In genomic region chr9:125558453-125559084, GRCh38 we compare ENCODE assay signal across 8 cellular contexts.
A peak's percentile ranks its signal among the peaks of the same experiment; 100 is the strongest.
DNase-seq lines count a peak whose midpoint lies in the region; ATAC-seq and TF ChIP-seq lines count a peak whose summit lies in the region.

No MANE protein-coding gene starts in this region.

- H3K9ac ChIP-seq in Karpas-422 (ENCODE audit: low read length): no peak overlapping the region

- in situ Hi-C loops in Panc1 (cut with HindIII; ENCODE audit: low pct_unique_long_range_greater_than_20kb, low sequenced_read_pairs): no loop called here

- H3K27me3 ChIP-seq in Karpas-422 (ENCODE audit: low read length) (no peaks in the 10 kb centered on the region), Panc1 (ENCODE audit: control insufficient read depth, insufficient read depth, low read length) (no peaks in the 10 kb centered on the region), foreskin keratinocyte (no peaks in the 10 kb centered on the region), upper lobe of left lung (no peaks in the 10 kb centered on the region)

- H3K36me3 ChIP-seq in Karpas-422 (ENCODE audit: insufficient read depth, low read length): no peaks in the 10 kb centered on the region
- no peaks in the 10 kb centered on the region for H3K36me3 ChIP-seq in Panc1 (ENCODE audit: control insufficient read depth, insufficient read depth, low read length)
- peaks cover 0 to 10% (median 0%) of the 10 kb centered on the region in 4 donors for H3K36me3 ChIP-seq in upper lobe of left lung

- peak; percentile 83; the same call in 1 of the 2 replicates for ATAC-seq in Panc1
- ATAC-seq in foreskin keratinocyte: peak; percentile 62
- ATAC-seq in omental fat pad (ENCODE audit: low FRiP score): peak; percentile 71
- peak; percentile 76 to 85 for ATAC-seq in upper lobe of left lung (ENCODE audit: low FRiP score in 2 of 2)
- no peak for ATAC-seq in HG02840 (IDR thresholded peaks at IDR 0.05; ENCODE audit: low FRiP score, unreplicated experiment)

- peaks cover 11% of the 10 kb centered on the region; the same call in 1 of the 2 replicates for H4K20me1 ChIP-seq in Karpas-422 (ENCODE audit: insufficient read depth, low read depth, low read length)

- TF ChIP-seq CTCF in Panc1 (IDR thresholded peaks at IDR 0.05): peak; percentile 80
- peak; percentile 85 for TF ChIP-seq CTCF in foreskin keratinocyte (conservative IDR thresholded peaks at IDR 0.05)
- peak in 1 of 3 donors; percentile 74 for TF ChIP-seq CTCF in omental fat pad (IDR thresholded peaks at IDR 0.05)
- TF ChIP-seq CTCF in upper lobe of left lung (IDR thresholded peaks at IDR 0.05): peak; percentile 54 to 80 (median 72)

- H3K9me3 ChIP-seq in Karpas-422 (ENCODE audit: low read length): no peaks in the 10 kb centered on the region
- H3K9me3 ChIP-seq in Panc1 (ENCODE audit: control insufficient read depth, insufficient read depth, low read depth, low read length): no peaks in the 10 kb centered on the region
- H3K9me3 ChIP-seq in upper lobe of left lung: no peaks in the 10 kb centered on the region

- no peak for TF ChIP-seq EP300 in upper lobe of left lung (IDR thresholded peaks at IDR 0.05)

- no peaks in the 10 kb centered on the region; the same call in 1 of the 2 replicates for H3K79me2 ChIP-seq in Karpas-422 (ENCODE audit: low read length)

- no peak overlapping the region for H3K4me2 ChIP-seq in Karpas-422 (ENCODE audit: low read depth, low read length, poor library complexity, severe bottlenecking)

- H3K4me1 ChIP-seq in Karpas-422 (ENCODE audit: low read length) (peaks cover 35% of the 10 kb centered on the region), Panc1 (ENCODE audit: control insufficient read depth, insufficient read depth, low read length) (no peaks in the 10 kb centered on the region), foreskin keratinocyte (no peaks in the 10 kb centered on the region), upper lobe of left lung (peaks cover 0 to 5% (median 2%) of the 10 kb centered on the region in 4 donors)

- DNase-seq in GDM1 (lab: John Stamatoyannopoulos, UW) (peak; percentile 31), Karpas-422 (peak; percentile 89), Panc1 (ENCODE audit: low read depth, low spot score) (peak; percentile 39), activated T-helper 1 cell treated with Interleukin-2 at 50 U/mL for 16 hours (ENCODE audit: low read depth) (peak; percentile 4), foreskin keratinocyte (peak in 1 of 2 donors; percentile 58), omental fat pad (ENCODE audit: low spot score) (no peak), upper lobe of left lung (peak in 1 of 2 donors; percentile 48)

- H3K4me3 ChIP-seq in Karpas-422 (ENCODE audit: low read length): no peak overlapping the region
- H3K4me3 ChIP-seq in Panc1 (ENCODE audit: low read depth in 2 of 2, low read length in 2 of 2): no peak overlapping the region
- H3K4me3 ChIP-seq in upper lobe of left lung: no peak overlapping the region

- POLR2A ChIA-PET in Panc1 (lab: Charles Lee): no interaction called here

- H3K27ac ChIP-seq in Karpas-422 (ENCODE audit: low read length) (peak overlapping the region; percentile 18; the same call in 1 of the 2 replicates), Panc1 (ENCODE audit: low read length) (no peak overlapping the region), foreskin keratinocyte (no peak overlapping the region), upper lobe of left lung (no peak overlapping the region)

- intact Hi-C loops in Panc1 (cut with micrococcal nuclease; ENCODE audit: unreplicated experiment): loop anchor here (5.0 kb wide), 1 partner anchor 189 kb away; the partner anchor contains the start of gene PBX3

- H3K9me2 ChIP-seq in Karpas-422 (replicated peaks; ENCODE audit: insufficient read depth, low read length): no peaks in the 10 kb centered on the region

- WGBS in upper lobe of left lung, 2 donors: 45 to 50% methylated on average over 2 of the region's 2 CpGs

- H2AFZ ChIP-seq in Karpas-422 (ENCODE audit: low read length): no peak overlapping the region

- CTCF ChIA-PET in Panc1 (lab: Charles Lee): interaction anchor here (0.7 kb wide), 1 partner anchor 235 kb away, joined by 3 read pairs; no protein-coding TSS in a partner anchor

- no peak for TF ChIP-seq POLR2A in upper lobe of left lung (IDR thresholded peaks at IDR 0.05)

- BruUV-seq in Panc1 (replicated peaks; lab: Mats Ljungman, UMichigan): no TSS peak
